2 cellular contexts compared by ENCODE assay signal in the genomic region with DNA sequence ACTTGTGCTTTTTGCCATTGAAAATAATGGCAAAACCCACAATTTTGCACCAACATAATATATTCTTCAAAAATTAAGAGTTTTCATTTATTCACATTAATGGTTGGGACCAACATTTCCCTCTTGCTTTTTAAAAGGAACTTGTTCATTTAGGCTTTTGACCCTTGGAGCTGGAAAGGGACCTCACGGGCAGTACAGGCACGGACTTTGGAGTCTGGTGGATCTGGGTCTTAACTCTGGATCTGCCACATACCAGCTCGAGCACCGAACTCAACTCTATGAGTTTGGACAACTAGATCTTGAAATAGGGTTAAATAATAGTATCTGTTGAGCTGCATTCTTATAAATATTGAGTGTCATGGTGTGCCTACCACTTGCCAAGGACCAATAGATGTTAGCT.
TF ChIP-seq lines count a peak whose summit lies in the region.

No MANE protein-coding gene starts in this region.

TF ChIP-seq in GM12878, 131 proteins besides CTCF, POLR2A, EP300 and RAD21 (continued from another document):
- no peak for TF ChIP-seq RAD51 (IDR thresholded peaks at IDR 0.05)
- TF ChIP-seq EZH2 (IDR thresholded peaks at IDR 0.05; ENCODE audit: borderline replicate concordance, control insufficient read depth, low read depth, low read length), result no peak
- TF ChIP-seq CBX5 (IDR thresholded peaks at IDR 0.05; ENCODE audit: low read depth), result no peak
- TF ChIP-seq ESRRA (IDR thresholded peaks at IDR 0.05; ENCODE audit: low read length), result no peak
- TF ChIP-seq FOS (IDR thresholded peaks at IDR 0.05; ENCODE audit: borderline replicate concordance, extremely low read depth, insufficient read length), result no peak
- TF ChIP-seq, protein P1, sequence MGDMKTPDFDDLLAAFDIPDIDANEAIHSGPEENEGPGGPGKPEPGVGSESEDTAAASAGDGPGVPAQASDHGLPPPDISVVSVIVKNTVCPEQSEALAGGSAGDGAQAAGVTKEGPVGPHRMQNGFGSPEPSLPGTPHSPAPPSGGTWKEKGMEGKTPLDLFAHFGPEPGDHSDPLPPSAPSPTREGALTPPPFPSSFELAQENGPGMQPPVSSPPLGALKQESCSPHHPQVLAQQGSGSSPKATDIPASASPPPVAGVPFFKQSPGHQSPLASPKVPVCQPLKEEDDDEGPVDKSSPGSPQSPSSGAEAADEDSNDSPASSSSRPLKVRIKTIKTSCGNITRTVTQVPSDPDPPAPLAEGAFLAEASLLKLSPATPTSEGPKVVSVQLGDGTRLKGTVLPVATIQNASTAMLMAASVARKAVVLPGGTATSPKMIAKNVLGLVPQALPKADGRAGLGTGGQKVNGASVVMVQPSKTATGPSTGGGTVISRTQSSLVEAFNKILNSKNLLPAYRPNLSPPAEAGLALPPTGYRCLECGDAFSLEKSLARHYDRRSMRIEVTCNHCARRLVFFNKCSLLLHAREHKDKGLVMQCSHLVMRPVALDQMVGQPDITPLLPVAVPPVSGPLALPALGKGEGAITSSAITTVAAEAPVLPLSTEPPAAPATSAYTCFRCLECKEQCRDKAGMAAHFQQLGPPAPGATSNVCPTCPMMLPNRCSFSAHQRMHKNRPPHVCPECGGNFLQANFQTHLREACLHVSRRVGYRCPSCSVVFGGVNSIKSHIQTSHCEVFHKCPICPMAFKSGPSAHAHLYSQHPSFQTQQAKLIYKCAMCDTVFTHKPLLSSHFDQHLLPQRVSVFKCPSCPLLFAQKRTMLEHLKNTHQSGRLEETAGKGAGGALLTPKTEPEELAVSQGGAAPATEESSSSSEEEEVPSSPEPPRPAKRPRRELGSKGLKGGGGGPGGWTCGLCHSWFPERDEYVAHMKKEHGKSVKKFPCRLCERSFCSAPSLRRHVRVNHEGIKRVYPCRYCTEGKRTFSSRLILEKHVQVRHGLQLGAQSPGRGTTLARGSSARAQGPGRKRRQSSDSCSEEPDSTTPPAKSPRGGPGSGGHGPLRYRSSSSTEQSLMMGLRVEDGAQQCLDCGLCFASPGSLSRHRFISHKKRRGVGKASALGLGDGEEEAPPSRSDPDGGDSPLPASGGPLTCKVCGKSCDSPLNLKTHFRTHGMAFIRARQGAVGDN (IDR thresholded peaks at IDR 0.05), result no peak
- TF ChIP-seq NFXL1 (IDR thresholded peaks at IDR 0.05; ENCODE audit: borderline replicate concordance), result no peak
- no peak for TF ChIP-seq HCFC1 (IDR thresholded peaks at IDR 0.05; ENCODE audit: low read length)
- no peak for TF ChIP-seq STAT3 (IDR thresholded peaks at IDR 0.05; ENCODE audit: low read depth, low read length)
- no peak for TF ChIP-seq ATF7 (IDR thresholded peaks at IDR 0.05; ENCODE audit: low read depth)
- TF ChIP-seq SIN3A (IDR thresholded peaks at IDR 0.05; ENCODE audit: low read depth, low read length), result no peak
- TF ChIP-seq CBFB (IDR thresholded peaks at IDR 0.05; ENCODE audit: low read depth), result no peak

TF ChIP-seq in liver, 16 proteins besides CTCF, POLR2A, EP300 and RAD21 (continued from another document):
- TF ChIP-seq, protein P2, sequence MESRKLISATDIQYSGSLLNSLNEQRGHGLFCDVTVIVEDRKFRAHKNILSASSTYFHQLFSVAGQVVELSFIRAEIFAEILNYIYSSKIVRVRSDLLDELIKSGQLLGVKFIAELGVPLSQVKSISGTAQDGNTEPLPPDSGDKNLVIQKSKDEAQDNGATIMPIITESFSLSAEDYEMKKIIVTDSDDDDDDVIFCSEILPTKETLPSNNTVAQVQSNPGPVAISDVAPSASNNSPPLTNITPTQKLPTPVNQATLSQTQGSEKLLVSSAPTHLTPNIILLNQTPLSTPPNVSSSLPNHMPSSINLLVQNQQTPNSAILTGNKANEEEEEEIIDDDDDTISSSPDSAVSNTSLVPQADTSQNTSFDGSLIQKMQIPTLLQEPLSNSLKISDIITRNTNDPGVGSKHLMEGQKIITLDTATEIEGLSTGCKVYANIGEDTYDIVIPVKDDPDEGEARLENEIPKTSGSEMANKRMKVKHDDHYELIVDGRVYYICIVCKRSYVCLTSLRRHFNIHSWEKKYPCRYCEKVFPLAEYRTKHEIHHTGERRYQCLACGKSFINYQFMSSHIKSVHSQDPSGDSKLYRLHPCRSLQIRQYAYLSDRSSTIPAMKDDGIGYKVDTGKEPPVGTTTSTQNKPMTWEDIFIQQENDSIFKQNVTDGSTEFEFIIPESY (IDR thresholded peaks at IDR 0.05), result no peak
- TF ChIP-seq, protein P3, sequence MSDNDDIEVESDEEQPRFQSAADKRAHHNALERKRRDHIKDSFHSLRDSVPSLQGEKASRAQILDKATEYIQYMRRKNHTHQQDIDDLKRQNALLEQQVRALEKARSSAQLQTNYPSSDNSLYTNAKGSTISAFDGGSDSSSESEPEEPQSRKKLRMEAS (IDR thresholded peaks at IDR 0.05), result no peak
- TF ChIP-seq YY1 (IDR thresholded peaks at IDR 0.05) (peak; percentile 37), GABPA (IDR thresholded peaks at IDR 0.05 in 1 of 2, conservative IDR thresholded peaks at IDR 0.05 in 1 of 2) (no peak), EGR1 (IDR thresholded peaks at IDR 0.05; ENCODE audit: low read depth in 2 of 2) (no peak), FOXA2 (IDR thresholded peaks at IDR 0.05) (no peak), HNF4A (conservative IDR thresholded peaks at IDR 0.05) (peak; percentile 91 to 99), RXRA (IDR thresholded peaks at IDR 0.05) (peak; percentile 60 to 86), FOXA1 (IDR thresholded peaks at IDR 0.05) (no peak), SP1 (IDR thresholded peaks at IDR 0.05) (peak; percentile 47), JUND (IDR thresholded peaks at IDR 0.05) (no peak), NR2F2 (IDR thresholded peaks at IDR 0.05) (peak; percentile 72), TAF1 (conservative IDR thresholded peaks at IDR 0.05) (no peak)
- TF ChIP-seq, protein P4, sequence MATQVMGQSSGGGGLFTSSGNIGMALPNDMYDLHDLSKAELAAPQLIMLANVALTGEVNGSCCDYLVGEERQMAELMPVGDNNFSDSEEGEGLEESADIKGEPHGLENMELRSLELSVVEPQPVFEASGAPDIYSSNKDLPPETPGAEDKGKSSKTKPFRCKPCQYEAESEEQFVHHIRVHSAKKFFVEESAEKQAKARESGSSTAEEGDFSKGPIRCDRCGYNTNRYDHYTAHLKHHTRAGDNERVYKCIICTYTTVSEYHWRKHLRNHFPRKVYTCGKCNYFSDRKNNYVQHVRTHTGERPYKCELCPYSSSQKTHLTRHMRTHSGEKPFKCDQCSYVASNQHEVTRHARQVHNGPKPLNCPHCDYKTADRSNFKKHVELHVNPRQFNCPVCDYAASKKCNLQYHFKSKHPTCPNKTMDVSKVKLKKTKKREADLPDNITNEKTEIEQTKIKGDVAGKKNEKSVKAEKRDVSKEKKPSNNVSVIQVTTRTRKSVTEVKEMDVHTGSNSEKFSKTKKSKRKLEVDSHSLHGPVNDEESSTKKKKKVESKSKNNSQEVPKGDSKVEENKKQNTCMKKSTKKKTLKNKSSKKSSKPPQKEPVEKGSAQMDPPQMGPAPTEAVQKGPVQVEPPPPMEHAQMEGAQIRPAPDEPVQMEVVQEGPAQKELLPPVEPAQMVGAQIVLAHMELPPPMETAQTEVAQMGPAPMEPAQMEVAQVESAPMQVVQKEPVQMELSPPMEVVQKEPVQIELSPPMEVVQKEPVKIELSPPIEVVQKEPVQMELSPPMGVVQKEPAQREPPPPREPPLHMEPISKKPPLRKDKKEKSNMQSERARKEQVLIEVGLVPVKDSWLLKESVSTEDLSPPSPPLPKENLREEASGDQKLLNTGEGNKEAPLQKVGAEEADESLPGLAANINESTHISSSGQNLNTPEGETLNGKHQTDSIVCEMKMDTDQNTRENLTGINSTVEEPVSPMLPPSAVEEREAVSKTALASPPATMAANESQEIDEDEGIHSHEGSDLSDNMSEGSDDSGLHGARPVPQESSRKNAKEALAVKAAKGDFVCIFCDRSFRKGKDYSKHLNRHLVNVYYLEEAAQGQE (IDR thresholded peaks at IDR 0.05), result no peak
- TF ChIP-seq, protein P5, sequence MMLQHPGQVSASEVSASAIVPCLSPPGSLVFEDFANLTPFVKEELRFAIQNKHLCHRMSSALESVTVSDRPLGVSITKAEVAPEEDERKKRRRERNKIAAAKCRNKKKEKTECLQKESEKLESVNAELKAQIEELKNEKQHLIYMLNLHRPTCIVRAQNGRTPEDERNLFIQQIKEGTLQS (IDR thresholded peaks at IDR 0.05), result no peak
